In the genomic region with DNA sequence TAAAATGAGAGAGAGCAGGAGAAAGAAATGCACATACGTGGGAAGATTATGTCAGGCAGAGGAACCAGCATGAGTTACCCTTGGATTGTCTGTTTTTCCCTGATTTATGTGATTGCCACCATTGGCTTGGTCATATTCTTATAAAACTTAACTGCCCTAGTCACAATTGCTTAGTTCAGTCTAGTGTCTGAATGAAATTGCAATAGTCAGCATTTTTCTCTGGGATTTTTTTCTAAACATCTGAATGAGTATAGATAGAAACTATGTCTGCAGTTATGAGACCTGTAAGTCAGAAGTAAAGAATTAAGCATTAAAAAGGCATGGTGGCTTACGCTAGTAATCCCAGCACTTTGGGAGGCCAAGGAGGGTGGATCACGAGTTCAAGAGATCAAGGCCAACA, we compare ENCODE assay signal across 17 cellular contexts.
DNase-seq lines count a peak whose midpoint lies in the region; ATAC-seq, FAIRE-seq and TF ChIP-seq lines count a peak whose summit lies in the region.
"Had no signal": no experiment of that assay in that cellular context is flagged by ENCODE, and none has a peak within 500 bp of the region (broad histone marks: within the 10 kb centered on the region; RNA-seq: fewer than 3 reads in every experiment).

No MANE protein-coding gene starts in this region.

- TF ChIP-seq EP300 in HepG2 (IDR thresholded peaks at IDR 0.05; ENCODE audit: low read depth in 2 of 2, low read length in 2 of 2), result no peak
- TF ChIP-seq EP300 in HepG2 (CRISPR knock-in tag; IDR thresholded peaks at IDR 0.05; ENCODE audit: borderline replicate concordance), result no peak
- TF ChIP-seq EP300 in K562 (IDR thresholded peaks at IDR 0.05; ENCODE audit: low read length), result no peak

- TF ChIP-seq CTCF in HepG2 (CRISPR knock-in tag; IDR thresholded peaks at IDR 0.05) (no peak), right lobe of liver (IDR thresholded peaks at IDR 0.05) (no peak), K562 (IDR thresholded peaks at IDR 0.05 in 2 of 3, conservative IDR thresholded peaks at IDR 0.05 in 1 of 3; ENCODE audit: insufficient read depth in 2 of 3, low read depth in 1 of 3, low read length in 3 of 3) (no peak)

- DNase-seq in HepG2 (ENCODE audit: low spot score) (no peak), right lobe of liver (no peak), Karpas-422 (no peak), K562 (ENCODE audit: extremely low read depth in 1 of 4, low spot score in 3 of 4) (no peak), NCI-H774 (lab: John Stamatoyannopoulos, UW) (no peak)
- DNase-seq: CD4-positive, CD25-positive, alpha-beta regulatory T cell; CD8-positive, alpha-beta T cell; DMS 273 treated with DMSO at 0.1 percent for 48 hours; DND-41; GM23248; H9 had no signal

- H4K20me1 ChIP-seq in HepG2 (ENCODE audit: insufficient read depth, low read length) (no peaks in the 10 kb centered on the region), Karpas-422 (ENCODE audit: insufficient read depth, low read depth, low read length) (no peaks in the 10 kb centered on the region), K562 (replicated peaks; ENCODE audit: control insufficient read depth, insufficient read depth, low read length) (no peaks in the 10 kb centered on the region)
- H4K20me1 ChIP-seq: BLaER1 had no signal

- in situ Hi-C loops in HepG2 (cut with HindIII; ENCODE audit: extremely low pct_ligation_motif_present, low pct_unique_long_range_greater_than_20kb), result no loop called here
- in situ Hi-C loops in K562 (cut with MboI), result no loop called here

- no peak overlapping the region for H3K4me2 ChIP-seq in HepG2 (ENCODE audit: low read depth, low read length)
- H3K4me2 ChIP-seq in Karpas-422 (ENCODE audit: low read depth, low read length, poor library complexity, severe bottlenecking), result no peak overlapping the region
- H3K4me2 ChIP-seq in K562 (ENCODE audit: insufficient read depth, low read length), result no peak overlapping the region
- H3K4me2 ChIP-seq: BLaER1 had no signal

- H3K4me1 ChIP-seq in HepG2 (ENCODE audit: insufficient read depth, low read length) (no peaks in the 10 kb centered on the region), right lobe of liver (no peaks in the 10 kb centered on the region), Karpas-422 (ENCODE audit: low read length) (peaks cover 64% of the 10 kb centered on the region), K562 (replicated peaks in 1 of 2; ENCODE audit: control insufficient read depth in 2 of 2, insufficient read depth in 2 of 2, low read length in 2 of 2) (no peaks in the 10 kb centered on the region)
- H3K4me1 ChIP-seq: BLaER1 had no signal

- no peak overlapping the region for H3K4me3 ChIP-seq in HepG2 (replicated peaks in 1 of 3; ENCODE audit: insufficient read depth in 1 of 3, low read depth in 2 of 3, low read length in 3 of 3)
- no peak overlapping the region for H3K4me3 ChIP-seq in right lobe of liver
- H3K4me3 ChIP-seq in Karpas-422 (ENCODE audit: low read length), result no peak overlapping the region
- no peak overlapping the region for H3K4me3 ChIP-seq in K562
- H3K4me3 ChIP-seq: BLaER1, GM23248 had no signal

- no peak overlapping the region for H3K9ac ChIP-seq in HepG2 (ENCODE audit: insufficient read depth, low read depth, low read length)
- H3K9ac ChIP-seq in Karpas-422 (ENCODE audit: low read length), result no peak overlapping the region
- H3K9ac ChIP-seq in K562 (ENCODE audit: insufficient read depth in 1 of 2, low read depth in 2 of 2, low read length in 2 of 2), result no peak overlapping the region
- H3K9ac ChIP-seq: BLaER1, GM23248 had no signal

- H3K79me2 ChIP-seq in HepG2 (ENCODE audit: insufficient read depth, low read length), result no peaks in the 10 kb centered on the region
- H3K79me2 ChIP-seq in Karpas-422 (ENCODE audit: low read length), result no peaks in the 10 kb centered on the region
- H3K79me2 ChIP-seq in K562 (ENCODE audit: control insufficient read depth, insufficient read depth, low read length), result no peaks in the 10 kb centered on the region

- 14% methylated on average over 3 of the region's 3 CpGs for WGBS in HepG2 (ENCODE audit: low lambda C conversion rate)
- WGBS in right lobe of liver (ENCODE audit: insufficient coverage, low coverage, low lambda C conversion rate, missing lambda C conversion rate), result 33% methylated on average over 3 of the region's 3 CpGs
- WGBS in K562 (ENCODE audit: insufficient coverage, low coverage, missing lambda C conversion rate), result 0% methylated on average over 3 of the region's 3 CpGs

- H3K27ac ChIP-seq in HepG2 (ENCODE audit: extremely low read length, insufficient read depth, low read length), result no peak overlapping the region
- H3K27ac ChIP-seq in right lobe of liver, result no peak overlapping the region
- peak overlapping the region; percentile 20; the same call in 1 of the 2 replicates for H3K27ac ChIP-seq in Karpas-422 (ENCODE audit: low read length)
- H3K27ac ChIP-seq in K562 (ENCODE audit: extremely low read depth, low read depth, low read length), result no peak overlapping the region
- H3K27ac ChIP-seq: BLaER1, C4-2B, GM23248 had no signal

- BruUV-seq in HepG2 (replicated peaks; lab: Mats Ljungman, UMichigan), result no TSS peak
- no TSS peak for BruUV-seq in K562 (replicated peaks; lab: Mats Ljungman, UMichigan)

- H3K36me3 ChIP-seq in HepG2 (replicated peaks in 1 of 2; ENCODE audit: control insufficient read depth in 1 of 2, insufficient read depth in 2 of 2, low read length in 2 of 2), result no peaks in the 10 kb centered on the region
- no peaks in the 10 kb centered on the region for H3K36me3 ChIP-seq in right lobe of liver
- H3K36me3 ChIP-seq in Karpas-422 (ENCODE audit: insufficient read depth, low read length), result no peaks in the 10 kb centered on the region
- H3K36me3 ChIP-seq in K562 (ENCODE audit: control insufficient read depth, insufficient read depth, low read length), result no peaks in the 10 kb centered on the region
- H3K36me3 ChIP-seq: BLaER1 had no signal

- H3K9me1 ChIP-seq in K562 (ENCODE audit: control insufficient read depth, insufficient read depth, low read length), result no peaks in the 10 kb centered on the region

- TF ChIP-seq RAD21 in HepG2 (CRISPR knock-in tag; IDR thresholded peaks at IDR 0.05) (no peak), K562 (CRISPR knock-in tag; conservative IDR thresholded peaks at IDR 0.05 in 1 of 2, IDR thresholded peaks at IDR 0.05 in 1 of 2) (no peak)

- POLR2A ChIA-PET in HepG2 (lab: Yijun Ruan, JAX), result no interaction called here
- POLR2A ChIA-PET in K562 (lab: Yijun Ruan, JAX), result no interaction called here

- FAIRE-seq in HepG2 (lab: Jason Lieb, UNC) (no peak), K562 (lab: Jason Lieb, UNC) (no peak)
- FAIRE-seq: G401.6, GM12892 had no signal

- H2AFZ ChIP-seq in HepG2 (ENCODE audit: low read length) (no peak overlapping the region), Karpas-422 (ENCODE audit: low read length) (0 out of 2 replicates have a peak overlapping the region, but pooled peaks have one; percentile 50), K562 (ENCODE audit: low read depth, low read length) (no peak overlapping the region)
- H2AFZ ChIP-seq: GM23248 had no signal

- no peaks in the 10 kb centered on the region for H3K9me2 ChIP-seq in Karpas-422 (replicated peaks; ENCODE audit: insufficient read depth, low read length)

- intact Hi-C loops in HepG2 (cut with micrococcal nuclease; ENCODE audit: unreplicated experiment), result no loop called here
- intact Hi-C loops in right lobe of liver (cut with DNase I), result no loop called here
- intact Hi-C loops in K562 (cut with micrococcal nuclease), result no loop called here

- CTCF ChIA-PET in HepG2 (lab: Yijun Ruan, JAX; ENCODE audit: low intra/inter-chr PET ratio, low total read pairs) (no interaction called here), K562 (lab: Yijun Ruan, JAX; ENCODE audit: low intra/inter-chr PET ratio) (no interaction called here)

- no peaks in the 10 kb centered on the region for H3K9me3 ChIP-seq in HepG2 (ENCODE audit: low read length)
- H3K9me3 ChIP-seq in right lobe of liver, result no peaks in the 10 kb centered on the region
- H3K9me3 ChIP-seq in Karpas-422 (ENCODE audit: low read length), result no peaks in the 10 kb centered on the region; the same call in 1 of the 2 replicates
- H3K9me3 ChIP-seq in K562 (replicated peaks; ENCODE audit: control insufficient read depth, insufficient read depth, low read depth, low read length), result peaks cover 2% of the 10 kb centered on the region; the same call in 1 of the 2 replicates
- H3K9me3 ChIP-seq: BLaER1 had no signal

- ATAC-seq in HepG2 (no peak), right lobe of liver (no peak), K562 (no peak), GM21576 (IDR thresholded peaks at IDR 0.05; ENCODE audit: unreplicated experiment) (no peak)
- ATAC-seq: CD8-positive, alpha-beta T cell; HCT116 had no signal

- TF ChIP-seq POLR2A in HepG2 (IDR thresholded peaks at IDR 0.05; ENCODE audit: insufficient read depth in 1 of 2, low read depth in 2 of 2, low read length in 2 of 2) (no peak), right lobe of liver (IDR thresholded peaks at IDR 0.05) (no peak), K562 (conservative IDR thresholded peaks at IDR 0.05) (no peak)

- H3K27me3 ChIP-seq in HepG2 (ENCODE audit: control insufficient read depth in 1 of 2, insufficient read depth in 2 of 2, low read length in 2 of 2), result no peaks in the 10 kb centered on the region
- H3K27me3 ChIP-seq in right lobe of liver, result no peaks in the 10 kb centered on the region
- no peaks in the 10 kb centered on the region for H3K27me3 ChIP-seq in Karpas-422 (ENCODE audit: low read length)
- no peaks in the 10 kb centered on the region for H3K27me3 ChIP-seq in K562 (ENCODE audit: control insufficient read depth in 2 of 2, insufficient read depth in 2 of 2, low read length in 2 of 2)
- H3K27me3 ChIP-seq: BLaER1 had no signal

TF ChIP-seq in HepG2, 621 proteins besides CTCF, POLR2A, EP300 and RAD21:
- TF ChIP-seq ZNF790 (CRISPR knock-in tag; IDR thresholded peaks at IDR 0.05; ENCODE audit: borderline replicate concordance), result no peak
- peak; percentile 97 for TF ChIP-seq MAFF (IDR thresholded peaks at IDR 0.05; ENCODE audit: low read depth, low read length)
- peak; percentile 93 to 98 for TF ChIP-seq MAFK (conservative IDR thresholded peaks at IDR 0.05 in 1 of 2, IDR thresholded peaks at IDR 0.05 in 1 of 2; ENCODE audit: low read length in 2 of 2)

TF ChIP-seq in K562, 482 proteins besides CTCF, POLR2A, EP300 and RAD21 (continues in another document):
- TF ChIP-seq, protein P1, sequence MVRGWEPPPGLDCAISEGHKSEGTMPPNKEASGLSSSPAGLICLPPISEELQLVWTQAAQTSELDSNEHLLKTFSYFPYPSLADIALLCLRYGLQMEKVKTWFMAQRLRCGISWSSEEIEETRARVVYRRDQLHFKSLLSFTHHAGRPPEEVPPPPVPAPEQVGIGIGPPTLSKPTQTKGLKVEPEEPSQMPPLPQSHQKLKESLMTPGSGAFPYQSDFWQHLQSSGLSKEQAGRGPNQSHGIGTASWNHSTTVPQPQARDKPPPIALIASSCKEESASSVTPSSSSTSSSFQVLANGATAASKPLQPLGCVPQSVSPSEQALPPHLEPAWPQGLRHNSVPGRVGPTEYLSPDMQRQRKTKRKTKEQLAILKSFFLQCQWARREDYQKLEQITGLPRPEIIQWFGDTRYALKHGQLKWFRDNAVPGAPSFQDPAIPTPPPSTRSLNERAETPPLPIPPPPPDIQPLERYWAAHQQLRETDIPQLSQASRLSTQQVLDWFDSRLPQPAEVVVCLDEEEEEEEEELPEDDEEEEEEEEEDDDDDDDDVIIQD (CRISPR knock-in tag; IDR thresholded peaks at IDR 0.05), result no peak
- no peak for TF ChIP-seq MEF2D (tag; conservative IDR thresholded peaks at IDR 0.05; ENCODE audit: low read depth)
- no peak for TF ChIP-seq SREBF1 (IDR thresholded peaks at IDR 0.05; ENCODE audit: borderline replicate concordance, low read depth, low read length)
